In genomic region chr17:62676952-62677596, GRCh38 we compare ENCODE assay signal across 17 cellular contexts. TPM values are rescaled to one million over a fixed set of nuclear protein-coding genes. Genes with fewer than 3 reads are reported as not detected.
DNase-seq lines count a peak whose midpoint lies in the region; ATAC-seq and TF ChIP-seq lines count a peak whose summit lies in the region.
"Had no signal": no experiment of that assay in that cellular context is flagged by ENCODE, and none has a peak within 500 bp of the region (broad histone marks: within the 10 kb centered on the region; RNA-seq: fewer than 3 reads in every experiment).

No MANE protein-coding gene starts in this region.

- H3K36me3 ChIP-seq in H7 (replicated peaks; ENCODE audit: control insufficient read depth, insufficient read depth, low read length) (no peaks in the 10 kb centered on the region), lower lobe of right lung (peaks cover 60% of the 10 kb centered on the region)
- H3K36me3 ChIP-seq: BE2C had no signal

- H3K4me3 ChIP-seq in H7 (ENCODE audit: insufficient read depth, low read depth, low read length) (no peak overlapping the region), lower lobe of right lung (no peak overlapping the region)
- H3K4me3 ChIP-seq: A549 had no signal

- no peak for ATAC-seq in lower lobe of right lung
- ATAC-seq: A549; CD8-positive, alpha-beta T cell; HCT116 had no signal

- DNase-seq in H7 (peak; percentile 47), RWPE1 (ENCODE audit: low spot score) (no peak), lower lobe of right lung (peak; percentile 26), posterior vena cava (ENCODE audit: low spot score) (peak; percentile 72), T-helper 2 cell (no peak), GM10266 (ENCODE audit: extremely low spot score) (no peak), NOMO-1 treated with DMSO at 0.1 percent for 48 hours (lab: John Stamatoyannopoulos, UW; ENCODE audit: unreplicated experiment) (no peak)
- DNase-seq in activated CD4-positive, alpha-beta T cell treated with anti-CD3 and anti-CD28 coated beads for 48 hours, result no peak
- DNase-seq: BE2C; CD8-positive, alpha-beta T cell; COR-L47; DND-41; GDM1 had no signal

- POLR2A ChIA-PET in RWPE1 (lab: Yijun Ruan, JAX; ENCODE audit: low non-redundant PET), result no interaction called here

- no peaks in the 10 kb centered on the region for H3K4me1 ChIP-seq in lower lobe of right lung

- H3K27me3 ChIP-seq in H7 (ENCODE audit: control insufficient read depth, insufficient read depth, low read length), result no peaks in the 10 kb centered on the region
- H3K27me3 ChIP-seq in lower lobe of right lung (ENCODE audit: low read depth), result no peaks in the 10 kb centered on the region
- H3K27me3 ChIP-seq: BE2C had no signal

- intact Hi-C loops in lower lobe of right lung (cut with DNase I) (no loop called here), posterior vena cava (cut with DNase I) (no loop called here)

- no peaks in the 10 kb centered on the region for H3K9me3 ChIP-seq in lower lobe of right lung
- H3K9me3 ChIP-seq: A549, BE2C had no signal

- 0 out of 2 replicates have a peak overlapping the region, but pooled peaks have one; percentile 4 for H3K27ac ChIP-seq in RWPE1
- H3K27ac ChIP-seq in lower lobe of right lung, result no peak overlapping the region
- H3K27ac ChIP-seq: A549, C4-2B, HL-60 had no signal

- CTCF ChIA-PET in RWPE1 (lab: Yijun Ruan, JAX), result interaction anchor here (1.0 kb wide), 1 partner anchor 729 kb away, joined by 3 read pairs; no protein-coding TSS in a partner anchor

- TF ChIP-seq CTCF in RWPE1 (conservative IDR thresholded peaks at IDR 0.05; ENCODE audit: low read depth) (no peak), lower lobe of right lung (IDR thresholded peaks at IDR 0.05) (no peak), GM10266 (IDR thresholded peaks at IDR 0.05; ENCODE audit: control insufficient read depth, insufficient read depth, low read depth, missing control alignments) (no peak)

RNA-seq across cellular contexts. Expression of gene MRC2, which starts 49.6 kb away (rescaled TPM):
- total RNA-seq in H7 (2014; rRNA removed; shearing (Covaris generic)), result 57.8 and 80.5 TPM in 2 replicates
- total RNA-seq in lower lobe of right lung (91.2 TPM), posterior vena cava (100 to 1,000 TPM in 1 of 2 donors, 10 to 100 TPM in 1; 60.3 to 130 TPM)

Comparison
In these comparisons a context has a peak if more than half of its experiments do, and no peak if none do; other contexts are left out.
1. DNase-seq: peak in H7 (single experiment), lower lobe of right lung (single experiment) and posterior vena cava (single experiment); none in RWPE1 (single experiment), T-helper 2 cell (0 of 5), GM10266 (single experiment), activated CD4-positive, alpha-beta T cell treated with anti-CD3 and anti-CD28 coated beads for 48 hours (single experiment) and NOMO-1 treated with DMSO at 0.1 percent for 48 hours (single experiment).